Comparison of ENCODE assay signal across 8 cellular contexts in the genomic region with DNA sequence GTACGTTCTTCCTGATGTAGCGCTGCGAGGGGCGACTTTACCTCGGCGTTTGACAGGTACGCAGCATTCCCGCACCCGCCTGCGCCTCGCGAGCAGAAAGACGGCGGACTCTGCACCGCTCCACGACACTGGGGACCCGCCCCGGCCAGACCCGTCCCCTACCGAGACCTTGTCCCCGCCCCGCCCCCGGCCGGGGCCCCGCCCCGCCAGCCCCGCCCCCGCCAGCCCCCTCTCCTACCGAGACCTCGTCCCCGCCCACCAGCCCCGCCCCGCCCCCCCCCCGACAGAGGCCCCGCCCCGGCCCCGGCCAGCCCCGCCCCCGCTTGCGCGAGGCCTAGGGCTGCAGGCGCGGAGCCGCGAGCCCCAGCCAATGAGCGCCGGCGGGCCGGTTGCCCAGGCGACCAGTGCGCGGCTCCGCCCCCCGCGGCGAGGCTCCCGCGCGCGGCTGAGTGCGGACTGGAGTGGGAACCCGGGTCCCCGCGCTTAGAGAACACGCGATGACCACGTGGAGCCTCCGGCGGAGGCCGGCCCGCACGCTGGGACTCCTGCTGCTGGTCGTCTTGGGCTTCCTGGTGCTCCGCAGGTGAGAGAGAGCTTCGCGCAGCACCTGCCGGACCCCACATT. TPM values are rescaled to one million over a fixed set of nuclear protein-coding genes. Genes with fewer than 3 reads are reported as not detected.
A peak's percentile ranks its signal among the peaks of the same experiment; 100 is the strongest.
DNase-seq lines count a peak whose midpoint lies in the region; ATAC-seq and TF ChIP-seq lines count a peak whose summit lies in the region.

A gene with protein sequence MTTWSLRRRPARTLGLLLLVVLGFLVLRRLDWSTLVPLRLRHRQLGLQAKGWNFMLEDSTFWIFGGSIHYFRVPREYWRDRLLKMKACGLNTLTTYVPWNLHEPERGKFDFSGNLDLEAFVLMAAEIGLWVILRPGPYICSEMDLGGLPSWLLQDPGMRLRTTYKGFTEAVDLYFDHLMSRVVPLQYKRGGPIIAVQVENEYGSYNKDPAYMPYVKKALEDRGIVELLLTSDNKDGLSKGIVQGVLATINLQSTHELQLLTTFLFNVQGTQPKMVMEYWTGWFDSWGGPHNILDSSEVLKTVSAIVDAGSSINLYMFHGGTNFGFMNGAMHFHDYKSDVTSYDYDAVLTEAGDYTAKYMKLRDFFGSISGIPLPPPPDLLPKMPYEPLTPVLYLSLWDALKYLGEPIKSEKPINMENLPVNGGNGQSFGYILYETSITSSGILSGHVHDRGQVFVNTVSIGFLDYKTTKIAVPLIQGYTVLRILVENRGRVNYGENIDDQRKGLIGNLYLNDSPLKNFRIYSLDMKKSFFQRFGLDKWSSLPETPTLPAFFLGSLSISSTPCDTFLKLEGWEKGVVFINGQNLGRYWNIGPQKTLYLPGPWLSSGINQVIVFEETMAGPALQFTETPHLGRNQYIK (plus strand): TSS at position 424 of the 624 bp plus-strand sequence. CDS start 74 bp downstream, at position 498.

- DNase-seq in BJ (ENCODE audit: low read depth) (no peak), right cardiac atrium (peak; percentile 72 to 92 (median 88)), putamen (ENCODE audit: low spot score) (peak; percentile 76), ureter (ENCODE audit: low spot score) (peak; percentile 74)
- DNase-seq in activated naive CD8-positive, alpha-beta T cell treated with anti-CD3 and anti-CD28 coated beads, Interleukin-2, amount 50 U/mL, for 16 hours (ENCODE audit: low read depth, low spot score) = peak; percentile 48

- H3K9me3 ChIP-seq in HUES6 (ENCODE audit: control insufficient read depth, insufficient read depth, low read depth, low read length) (no peaks in the 10 kb centered on the region), right cardiac atrium (ENCODE audit: control insufficient read depth, low read length) (no peaks in the 10 kb centered on the region)

- H3K27ac ChIP-seq in HUES6 (ENCODE audit: low read depth, low read length) = no peak within 1 kb of the TSS
- no peak within 1 kb of the TSS for H3K27ac ChIP-seq in right cardiac atrium (ENCODE audit: low read length)

- CTCF ChIA-PET in BJ (lab: Yijun Ruan, JAX) = no interaction called here

- H3K4me1 ChIP-seq in HUES6 (ENCODE audit: control insufficient read depth, insufficient read depth, low read length) (peaks cover 12% of the 10 kb centered on the region), right cardiac atrium (ENCODE audit: control insufficient read depth, insufficient read depth, low read length) (peaks cover 7% of the 10 kb centered on the region)

- POLR2A ChIA-PET in BJ (lab: Charles Lee) = no interaction called here

- no peak for TF ChIP-seq CTCF in BJ (IDR thresholded peaks at IDR 0.05; ENCODE audit: insufficient read depth, low read depth, low read length)

- H3K36me3 ChIP-seq in BJ (ENCODE audit: control insufficient read depth, insufficient read depth, low read length) (no peaks in the 10 kb centered on the region), HUES6 (ENCODE audit: control insufficient read depth, insufficient read depth, low read length) (no peaks in the 10 kb centered on the region)

- peak within 1 kb of the TSS; percentile 21 for H3K4me3 ChIP-seq in BJ (ENCODE audit: low read depth, low read length)
- peak within 1 kb of the TSS; percentile 85 for H3K4me3 ChIP-seq in HUES6 (ENCODE audit: low read depth, low read length)
- peak within 1 kb of the TSS; percentile 69 for H3K4me3 ChIP-seq in right cardiac atrium (ENCODE audit: low read length)

- WGBS in right cardiac atrium = 3% methylated on average over 75 of the region's 77 CpGs

- ATAC-seq in GM19455 (IDR thresholded peaks at IDR 0.05; ENCODE audit: unreplicated experiment) (peak; percentile 58), SK-N-SH treated with all-trans-retinoic acid at 6 μM for 48 hours (peak; percentile 80), right cardiac atrium (peak; percentile 94 to 95)

- H3K27me3 ChIP-seq in BJ (ENCODE audit: control insufficient read depth, insufficient read depth, low read length) (peaks cover 5% of the 10 kb centered on the region), HUES6 (ENCODE audit: control insufficient read depth, insufficient read depth, low read length) (peaks cover 56% of the 10 kb centered on the region), right cardiac atrium (ENCODE audit: control insufficient read depth, insufficient read depth) (no peaks in the 10 kb centered on the region)

- H3K9ac ChIP-seq in HUES6 (ENCODE audit: low read length) = no peak within 1 kb of the TSS

- intact Hi-C loops in right cardiac atrium (cut with DNase I) = no loop called here

TF ChIP-seq in SK-N-SH treated with all-trans-retinoic acid at 6 μM for 48 hours, 23 proteins besides CTCF, POLR2A, EP300 and RAD21:
- TF ChIP-seq, protein P1, sequence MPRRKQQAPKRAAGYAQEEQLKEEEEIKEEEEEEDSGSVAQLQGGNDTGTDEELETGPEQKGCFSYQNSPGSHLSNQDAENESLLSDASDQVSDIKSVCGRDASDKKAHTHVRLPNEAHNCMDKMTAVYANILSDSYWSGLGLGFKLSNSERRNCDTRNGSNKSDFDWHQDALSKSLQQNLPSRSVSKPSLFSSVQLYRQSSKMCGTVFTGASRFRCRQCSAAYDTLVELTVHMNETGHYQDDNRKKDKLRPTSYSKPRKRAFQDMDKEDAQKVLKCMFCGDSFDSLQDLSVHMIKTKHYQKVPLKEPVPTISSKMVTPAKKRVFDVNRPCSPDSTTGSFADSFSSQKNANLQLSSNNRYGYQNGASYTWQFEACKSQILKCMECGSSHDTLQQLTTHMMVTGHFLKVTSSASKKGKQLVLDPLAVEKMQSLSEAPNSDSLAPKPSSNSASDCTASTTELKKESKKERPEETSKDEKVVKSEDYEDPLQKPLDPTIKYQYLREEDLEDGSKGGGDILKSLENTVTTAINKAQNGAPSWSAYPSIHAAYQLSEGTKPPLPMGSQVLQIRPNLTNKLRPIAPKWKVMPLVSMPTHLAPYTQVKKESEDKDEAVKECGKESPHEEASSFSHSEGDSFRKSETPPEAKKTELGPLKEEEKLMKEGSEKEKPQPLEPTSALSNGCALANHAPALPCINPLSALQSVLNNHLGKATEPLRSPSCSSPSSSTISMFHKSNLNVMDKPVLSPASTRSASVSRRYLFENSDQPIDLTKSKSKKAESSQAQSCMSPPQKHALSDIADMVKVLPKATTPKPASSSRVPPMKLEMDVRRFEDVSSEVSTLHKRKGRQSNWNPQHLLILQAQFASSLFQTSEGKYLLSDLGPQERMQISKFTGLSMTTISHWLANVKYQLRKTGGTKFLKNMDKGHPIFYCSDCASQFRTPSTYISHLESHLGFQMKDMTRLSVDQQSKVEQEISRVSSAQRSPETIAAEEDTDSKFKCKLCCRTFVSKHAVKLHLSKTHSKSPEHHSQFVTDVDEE (CRISPR knock-in tag; IDR thresholded peaks at IDR 0.05) = no peak
- TF ChIP-seq OSR1 (CRISPR knock-in tag; IDR thresholded peaks at IDR 0.05) (no peak), CSDC2 (CRISPR knock-in tag; IDR thresholded peaks at IDR 0.05) (no peak), ZFP30 (CRISPR knock-in tag; IDR thresholded peaks at IDR 0.05) (no peak), PPARA (CRISPR knock-in tag; IDR thresholded peaks at IDR 0.05; ENCODE audit: borderline replicate concordance) (no peak), SNAI2 (CRISPR knock-in tag; IDR thresholded peaks at IDR 0.05) (no peak), TCF4 (CRISPR knock-in tag; IDR thresholded peaks at IDR 0.05; ENCODE audit: borderline replicate concordance) (no peak), ZNF70 (CRISPR knock-in tag; IDR thresholded peaks at IDR 0.05) (no peak)
- TF ChIP-seq, protein P2, sequence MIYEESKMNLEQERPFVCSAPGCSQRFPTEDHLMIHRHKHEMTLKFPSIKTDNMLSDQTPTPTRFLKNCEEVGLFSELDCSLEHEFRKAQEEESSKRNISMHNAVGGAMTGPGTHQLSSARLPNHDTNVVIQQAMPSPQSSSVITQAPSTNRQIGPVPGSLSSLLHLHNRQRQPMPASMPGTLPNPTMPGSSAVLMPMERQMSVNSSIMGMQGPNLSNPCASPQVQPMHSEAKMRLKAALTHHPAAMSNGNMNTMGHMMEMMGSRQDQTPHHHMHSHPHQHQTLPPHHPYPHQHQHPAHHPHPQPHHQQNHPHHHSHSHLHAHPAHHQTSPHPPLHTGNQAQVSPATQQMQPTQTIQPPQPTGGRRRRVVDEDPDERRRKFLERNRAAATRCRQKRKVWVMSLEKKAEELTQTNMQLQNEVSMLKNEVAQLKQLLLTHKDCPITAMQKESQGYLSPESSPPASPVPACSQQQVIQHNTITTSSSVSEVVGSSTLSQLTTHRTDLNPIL (CRISPR knock-in tag; IDR thresholded peaks at IDR 0.05; ENCODE audit: low read depth) = no peak
- TF ChIP-seq, protein P3, sequence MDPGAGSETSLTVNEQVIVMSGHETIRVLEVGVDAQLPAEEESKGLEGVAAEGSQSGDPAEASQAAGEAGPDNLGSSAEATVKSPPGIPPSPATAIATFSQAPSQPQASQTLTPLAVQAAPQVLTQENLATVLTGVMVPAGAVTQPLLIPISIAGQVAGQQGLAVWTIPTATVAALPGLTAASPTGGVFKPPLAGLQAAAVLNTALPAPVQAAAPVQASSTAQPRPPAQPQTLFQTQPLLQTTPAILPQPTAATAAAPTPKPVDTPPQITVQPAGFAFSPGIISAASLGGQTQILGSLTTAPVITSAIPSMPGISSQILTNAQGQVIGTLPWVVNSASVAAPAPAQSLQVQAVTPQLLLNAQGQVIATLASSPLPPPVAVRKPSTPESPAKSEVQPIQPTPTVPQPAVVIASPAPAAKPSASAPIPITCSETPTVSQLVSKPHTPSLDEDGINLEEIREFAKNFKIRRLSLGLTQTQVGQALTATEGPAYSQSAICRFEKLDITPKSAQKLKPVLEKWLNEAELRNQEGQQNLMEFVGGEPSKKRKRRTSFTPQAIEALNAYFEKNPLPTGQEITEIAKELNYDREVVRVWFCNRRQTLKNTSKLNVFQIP (CRISPR knock-in tag; IDR thresholded peaks at IDR 0.05; ENCODE audit: borderline replicate concordance, low read depth) = no peak

RNA-seq across cellular contexts. Expression of the gene that starts here (rescaled TPM):
- polyA plus RNA-seq in BJ (2011; rRNA removed) (0.10 and 0.18 TPM in 2 replicates), right cardiac atrium (0.61 TPM)
- polyA minus RNA-seq in BJ (2011; rRNA and poly(A)+ RNA removed) = not detected in 2 replicates
- total RNA-seq in right cardiac atrium (1 to 10 TPM in 2 of 4 donors, under 1 TPM in 2; 0.85 to 1.6 (median 1.2) TPM), ureter (11.1 TPM)

Comparison
In these comparisons a context has a peak if more than half of its experiments do, and no peak if none do; other contexts are left out.
1. H3K4me3 ChIP-seq: peak in every context shown above with its lines; median percentile 85 in HUES6; 69 in right cardiac atrium; 21 in BJ.